8 cellular contexts compared by ENCODE assay signal in genomic region chr5:122845253-122846050, GRCh38. TPM values are rescaled to one million over a fixed set of nuclear protein-coding genes. Genes with fewer than 3 reads are reported as not detected.
DNase-seq lines count a peak whose midpoint lies in the region; ATAC-seq and TF ChIP-seq lines count a peak whose summit lies in the region.

SNX24 (plus strand) TSS chr5:122845613; CDS start chr5:122845634, 21 bp downstream.

- peak within 1 kb of the TSS; percentile 92 for H4K8ac ChIP-seq in trophoblast cell (ENCODE audit: low read depth, low read length)

- no peaks in the 10 kb centered on the region for H3K36me3 ChIP-seq in KMS-11 (ENCODE audit: insufficient read depth)
- no peaks in the 10 kb centered on the region for H3K36me3 ChIP-seq in SU-DHL-6 (ENCODE audit: low read length)
- no peaks in the 10 kb centered on the region for H3K36me3 ChIP-seq in heart left ventricle
- H3K36me3 ChIP-seq in trophoblast cell (ENCODE audit: control insufficient read depth in 1 of 2, insufficient read depth in 2 of 2, low read length in 2 of 2) = no peaks in the 10 kb centered on the region
- H3K36me3 ChIP-seq in tibial nerve = no peaks in the 10 kb centered on the region

- H3K4me2 ChIP-seq in KMS-11 (peak within 1 kb of the TSS; percentile 92), SU-DHL-6 (ENCODE audit: low read depth, low read length, poor library complexity, severe bottlenecking) (peak within 1 kb of the TSS; percentile 95), trophoblast cell (ENCODE audit: low read length) (peak within 1 kb of the TSS; percentile 68)

- H3K18ac ChIP-seq in trophoblast cell (ENCODE audit: low read length) = peak within 1 kb of the TSS; percentile 97

- peak; percentile 15 to 65 for TF ChIP-seq EP300 in tibial nerve (IDR thresholded peaks at IDR 0.05)

- H2AK5ac ChIP-seq in trophoblast cell (ENCODE audit: low read length) = peak within 1 kb of the TSS; percentile 50

- no peaks in the 10 kb centered on the region for H3K27me3 ChIP-seq in KMS-11 (ENCODE audit: insufficient read depth, low read depth)
- no peaks in the 10 kb centered on the region for H3K27me3 ChIP-seq in SU-DHL-6 (ENCODE audit: low read length)
- H3K27me3 ChIP-seq in heart left ventricle = no peaks in the 10 kb centered on the region
- H3K27me3 ChIP-seq in trophoblast cell (ENCODE audit: insufficient read depth, low read length) = no peaks in the 10 kb centered on the region
- no peaks in the 10 kb centered on the region for H3K27me3 ChIP-seq in tibial nerve

- 1% methylated on average over 50 to 91 of the region's 91 CpGs for WGBS in adipose tissue, 3 donors
- WGBS in heart left ventricle, 4 donors = 1% methylated on average over 25 to 91 of the region's 91 CpGs
- WGBS in trophoblast cell (ENCODE audit: extremely low coverage, insufficient coverage, insufficient read length) = no CpG with 5 or more reads among the region's 91 CpGs
- 0 to 1% methylated on average over 34 to 50 of the region's 91 CpGs for WGBS in tibial nerve, 2 donors

- H3K4ac ChIP-seq in trophoblast cell (ENCODE audit: low read depth, low read length) = peak within 1 kb of the TSS; percentile 81

- H3K9me3 ChIP-seq in SU-DHL-6 (ENCODE audit: insufficient read depth, low read length) = no peaks in the 10 kb centered on the region
- peaks cover 0 to 5% (median 0%) of the 10 kb centered on the region in 12 donors for H3K9me3 ChIP-seq in heart left ventricle
- no peaks in the 10 kb centered on the region for H3K9me3 ChIP-seq in trophoblast cell (ENCODE audit: insufficient read depth, low read depth, low read length)
- H3K9me3 ChIP-seq in tibial nerve = peaks cover 0 to 6% (median 0%) of the 10 kb centered on the region in 4 donors

- intact Hi-C loops in heart left ventricle (cut with DNase I) = loop anchor here in 6 of 10 donors (2.0 to 10.0 kb wide), 4 partner anchors 71 to 192 kb away; partner anchors contain the start of genes SNX2 (in 3 of the 6) and PPIC (in 1 of the 6)

- TF ChIP-seq POLR2A in heart left ventricle (IDR thresholded peaks at IDR 0.05) = peak in 1 of 2 donors; percentile 58
- TF ChIP-seq POLR2A in tibial nerve (IDR thresholded peaks at IDR 0.05) = peak; percentile 22 to 41

- H4K91ac ChIP-seq in trophoblast cell (ENCODE audit: low read depth, low read length) = peak within 1 kb of the TSS; percentile 99

- peak within 1 kb of the TSS; percentile 35; the same call in 1 of the 2 replicates for H3K27ac ChIP-seq in KMS-11
- H3K27ac ChIP-seq in SU-DHL-6 (ENCODE audit: low read depth, low read length) = no peak within 1 kb of the TSS
- peak within 1 kb of the TSS; percentile 53 for H3K27ac ChIP-seq in adipose tissue (ENCODE audit: low read depth, low read length)
- peak within 1 kb of the TSS; percentile 58 to 93 (median 88) for H3K27ac ChIP-seq in heart left ventricle
- H3K27ac ChIP-seq in trophoblast cell (ENCODE audit: low read depth, low read length) = peak within 1 kb of the TSS; percentile 98
- peak within 1 kb of the TSS; percentile 82 to 97 (median 90) for H3K27ac ChIP-seq in tibial nerve

- peak within 1 kb of the TSS; percentile 61 for H3K9ac ChIP-seq in KMS-11
- peak within 1 kb of the TSS; percentile 64 for H3K9ac ChIP-seq in SU-DHL-6 (ENCODE audit: low read length)
- peak within 1 kb of the TSS; percentile 88 for H3K9ac ChIP-seq in trophoblast cell (ENCODE audit: low read length)

- peak within 1 kb of the TSS; percentile 95 for H2BK5ac ChIP-seq in trophoblast cell (ENCODE audit: low read depth, low read length, poor library complexity)

- peak; percentile 26 for DNase-seq in GM04503 (ENCODE audit: low read depth)
- DNase-seq in heart left ventricle = peak; percentile 83 to 93 (median 87)
- peak; percentile 94 to 97 for DNase-seq in trophoblast cell
- DNase-seq in tibial nerve (ENCODE audit: low spot score in 2 of 2) = peak; percentile 54 to 59

- H3K4me1 ChIP-seq in KMS-11 (ENCODE audit: low read depth, poor library complexity, severe bottlenecking) (peaks cover 14% of the 10 kb centered on the region), heart left ventricle (peaks cover 0 to 50% (median 15%) of the 10 kb centered on the region in 12 donors), trophoblast cell (ENCODE audit: control insufficient read depth in 1 of 2, insufficient read depth in 2 of 2, low read length in 2 of 2) (peaks cover 11 to 15% of the 10 kb centered on the region in 2 experiments), tibial nerve (peaks cover 0 to 39% (median 1%) of the 10 kb centered on the region in 4 donors)

- no peaks in the 10 kb centered on the region for H3K9me2 ChIP-seq in SU-DHL-6 (replicated peaks; ENCODE audit: insufficient read depth, low read length)

- H4K12ac ChIP-seq in trophoblast cell (ENCODE audit: low read depth, low read length) = peak within 1 kb of the TSS; percentile 89

- no peak within 1 kb of the TSS for H3K4me3 ChIP-seq in KMS-11 (IDR thresholded peaks at IDR 0.05; ENCODE audit: insufficient read depth, low read depth, low read length)
- H3K4me3 ChIP-seq in SU-DHL-6 (ENCODE audit: insufficient read depth, low read length, poor library complexity, severe bottlenecking) = peak within 1 kb of the TSS; percentile 56
- peak within 1 kb of the TSS; percentile 74 to 98 (median 92) for H3K4me3 ChIP-seq in heart left ventricle
- H3K4me3 ChIP-seq in trophoblast cell (ENCODE audit: low read depth, low read length) = peak within 1 kb of the TSS; percentile 97
- H3K4me3 ChIP-seq in tibial nerve = peak within 1 kb of the TSS; percentile 80 to 100 (median 86)

- no peak within 1 kb of the TSS for H3K23ac ChIP-seq in trophoblast cell (ENCODE audit: low read length)

- H3K79me1 ChIP-seq in trophoblast cell (ENCODE audit: low read length) = peaks cover 31% of the 10 kb centered on the region

- peak within 1 kb of the TSS; percentile 79 for H3K14ac ChIP-seq in trophoblast cell (ENCODE audit: low read length)

- peaks cover 12% of the 10 kb centered on the region; the same call in 1 of the 2 replicates for H3F3A ChIP-seq in SU-DHL-6 (ENCODE audit: insufficient read depth)

- H4K20me1 ChIP-seq in KMS-11 (ENCODE audit: insufficient read depth) (no peaks in the 10 kb centered on the region), SU-DHL-6 (ENCODE audit: low read depth, low read length) (no peaks in the 10 kb centered on the region)

- H3K79me2 ChIP-seq in KMS-11 (ENCODE audit: insufficient read depth, low read depth) (no peaks in the 10 kb centered on the region), SU-DHL-6 (ENCODE audit: insufficient read depth, low read length) (no peaks in the 10 kb centered on the region), trophoblast cell (ENCODE audit: control insufficient read depth, insufficient read depth, low read length, poor library complexity) (peaks cover 9% of the 10 kb centered on the region)

- no peak for TF ChIP-seq CTCF in KMS-11 (conservative IDR thresholded peaks at IDR 0.05; ENCODE audit: low read depth, low read length)
- no peak for TF ChIP-seq CTCF in SU-DHL-6 (IDR thresholded peaks at IDR 0.05; ENCODE audit: insufficient read depth, low read length, poor library complexity, severe bottlenecking)
- TF ChIP-seq CTCF in heart left ventricle (IDR thresholded peaks at IDR 0.05) = peak in 1 of 12 donors; percentile 13
- TF ChIP-seq CTCF in tibial nerve (IDR thresholded peaks at IDR 0.05) = no peak

- peak within 1 kb of the TSS; percentile 98 for H2BK120ac ChIP-seq in trophoblast cell (ENCODE audit: insufficient read depth, low read length, poor library complexity)

- ATAC-seq in GM21825 (IDR thresholded peaks at IDR 0.05; ENCODE audit: unreplicated experiment) = peak; percentile 78
- peak; percentile 80 to 95 (median 92) for ATAC-seq in heart left ventricle

- H2AFZ ChIP-seq in KMS-11 (ENCODE audit: low read depth) (peak within 1 kb of the TSS; percentile 80), SU-DHL-6 (ENCODE audit: low read depth, low read length, severe bottlenecking) (peak within 1 kb of the TSS; percentile 99), trophoblast cell (ENCODE audit: insufficient read depth, low read length, poor library complexity) (peak within 1 kb of the TSS; percentile 92)

- peak within 1 kb of the TSS; percentile 89 for H2BK12ac ChIP-seq in trophoblast cell (ENCODE audit: low read length)

RNA-seq across cellular contexts. Expression of gene SNX24, which starts in this region (rescaled TPM):
- polyA plus RNA-seq in adipose tissue = 10 to 100 TPM in 1 of 3 donors, 1 to 10 TPM in 2; 4.8 to 13.0 (median 5.0) TPM
- 10 to 100 TPM in 8 of 9 donors, 1 to 10 TPM in 1; 10.0 to 21.2 (median 15.1) TPM for total RNA-seq in heart left ventricle
- 10 to 100 TPM; 10.4 to 14.8 TPM for polyA plus RNA-seq in heart left ventricle
- 51.4 and 52.7 TPM in 2 replicates for polyA plus RNA-seq in trophoblast cell (2013)
- total RNA-seq in tibial nerve = 10 to 100 TPM; 32.0 to 69.5 (median 51.1) TPM

Comparison
In these comparisons a context has a peak if more than half of its experiments do, and no peak if none do; other contexts are left out.
1. DNase-seq: peak in every context shown above with its lines; median percentile 96 in trophoblast cell; 87 in heart left ventricle; 56 in tibial nerve; 26 in GM04503.